In the genomic region with DNA sequence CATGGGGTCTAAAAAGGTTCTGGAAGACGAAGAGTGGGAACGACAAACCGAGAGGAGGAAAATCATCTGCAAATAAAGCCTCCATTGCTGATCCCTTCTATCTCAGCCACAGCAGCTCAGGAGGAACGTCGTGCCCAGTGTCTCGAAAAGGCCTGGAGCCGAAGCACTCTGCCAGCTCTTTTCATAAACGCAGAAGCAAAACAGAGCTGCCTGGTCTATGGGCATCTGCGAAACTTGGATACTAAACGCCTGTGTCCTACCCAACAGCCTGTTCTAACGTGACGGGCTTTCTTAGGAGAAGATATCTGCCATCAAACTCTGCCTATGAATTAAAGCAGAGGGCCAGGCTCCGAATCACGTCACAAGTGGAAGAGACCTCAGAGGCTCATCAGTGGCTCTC, we compare ENCODE assay signal across 17 cellular contexts.
A peak's percentile ranks its signal among the peaks of the same experiment; 100 is the strongest.
DNase-seq lines count a peak whose midpoint lies in the region; ATAC-seq and TF ChIP-seq lines count a peak whose summit lies in the region.
"Had no signal": no experiment of that assay in that cellular context is flagged by ENCODE, and none has a peak within 500 bp of the region (broad histone marks: within the 10 kb centered on the region; RNA-seq: fewer than 3 reads in every experiment).

No MANE protein-coding gene starts in this region.

- H3K4me3 Mint-ChIP-seq in activated naive CD4-positive, alpha-beta T cell treated with anti-CD3 and anti-CD28 coated beads for 36 hours: no peak overlapping the region
- H3K4me3 Mint-ChIP-seq in chondrocyte (ENCODE audit: unreplicated experiment) (no peak overlapping the region), nephron progenitor cell (no peak overlapping the region), type B pancreatic cell (no peak overlapping the region)
- H3K4me3 Mint-ChIP-seq: activated naive CD8-positive, alpha-beta T cell treated with anti-CD3 and anti-CD28 coated beads, Interleukin-2, amount 10 ng/mL, durations not matched to agents 7 days and 5 days; immature natural killer cell had no signal

- CTCF ChIA-PET in activated naive CD4-positive, alpha-beta T cell treated with anti-CD3 and anti-CD28 coated beads for 36 hours (lab: Charles Lee): no interaction called here

- intact Hi-C loops in activated naive CD4-positive, alpha-beta T cell treated with anti-CD3 and anti-CD28 coated beads for 36 hours (cut with micrococcal nuclease): no loop called here

- H3K9me3 Mint-ChIP-seq in activated naive CD4-positive, alpha-beta T cell treated with anti-CD3 and anti-CD28 coated beads, Interleukin-2, amount 50 U/mL, for 72 hours: no peaks in the 10 kb centered on the region
- H3K9me3 Mint-ChIP-seq in activated naive CD4-positive, alpha-beta T cell treated with anti-CD3 and anti-CD28 coated beads for 36 hours: no peaks in the 10 kb centered on the region
- no peaks in the 10 kb centered on the region for H3K9me3 Mint-ChIP-seq in chondrocyte (ENCODE audit: low read depth)
- H3K9me3 Mint-ChIP-seq in nephron progenitor cell: peaks cover 21% of the 10 kb centered on the region
- peaks cover 4% of the 10 kb centered on the region for H3K9me3 Mint-ChIP-seq in type B pancreatic cell
- H3K9me3 Mint-ChIP-seq: activated naive CD8-positive, alpha-beta T cell treated with anti-CD3 and anti-CD28 coated beads, Interleukin-2, amount 10 ng/mL, durations not matched to agents 7 days and 5 days; immature natural killer cell had no signal

- H3K36me3 Mint-ChIP-seq in activated naive CD4-positive, alpha-beta T cell treated with anti-CD3 and anti-CD28 coated beads, Interleukin-2, amount 50 U/mL, for 72 hours: peaks cover 11% of the 10 kb centered on the region in 2 donors
- peaks cover 6% of the 10 kb centered on the region for H3K36me3 Mint-ChIP-seq in activated naive CD4-positive, alpha-beta T cell treated with anti-CD3 and anti-CD28 coated beads for 36 hours (ENCODE audit: low read depth)
- H3K36me3 Mint-ChIP-seq in chondrocyte (ENCODE audit: low read depth) (peaks cover 26% of the 10 kb centered on the region), nephron progenitor cell (ENCODE audit: low read depth) (peaks cover 59% of the 10 kb centered on the region), type B pancreatic cell (peaks cover 24% of the 10 kb centered on the region)

- H3K27me3 Mint-ChIP-seq in activated naive CD4-positive, alpha-beta T cell treated with anti-CD3 and anti-CD28 coated beads for 36 hours (ENCODE audit: low read depth): no peaks in the 10 kb centered on the region
- H3K27me3 Mint-ChIP-seq in chondrocyte (ENCODE audit: low read depth) (no peaks in the 10 kb centered on the region), nephron progenitor cell (ENCODE audit: low read depth, poor library complexity) (peaks cover 3% of the 10 kb centered on the region), type B pancreatic cell (no peaks in the 10 kb centered on the region)
- H3K27me3 Mint-ChIP-seq: activated naive CD8-positive, alpha-beta T cell treated with anti-CD3 and anti-CD28 coated beads, Interleukin-2, amount 10 ng/mL, durations not matched to agents 7 days and 5 days had no signal

- no peak for ATAC-seq in activated naive CD4-positive, alpha-beta T cell treated with anti-CD3 and anti-CD28 coated beads, Interleukin-2, amount 50 U/mL, for 72 hours
- ATAC-seq in HG03039 (IDR thresholded peaks at IDR 0.05; ENCODE audit: unreplicated experiment): no peak

- TF ChIP-seq CTCF in chondrocyte (IDR thresholded peaks at IDR 0.05): no peak
- no peak for TF ChIP-seq CTCF in nephron progenitor cell (IDR thresholded peaks at IDR 0.05)
- no peak for TF ChIP-seq CTCF in type B pancreatic cell (conservative IDR thresholded peaks at IDR 0.05)

- peak overlapping the region; percentile 11 to 12 for H3K27ac Mint-ChIP-seq in activated naive CD4-positive, alpha-beta T cell treated with anti-CD3 and anti-CD28 coated beads, Interleukin-2, amount 50 U/mL, for 72 hours
- no peak overlapping the region for H3K27ac Mint-ChIP-seq in activated naive CD4-positive, alpha-beta T cell treated with anti-CD3 and anti-CD28 coated beads for 36 hours
- peak overlapping the region; percentile 17 for H3K27ac Mint-ChIP-seq in chondrocyte (ENCODE audit: unreplicated experiment)
- H3K27ac Mint-ChIP-seq in nephron progenitor cell: peak overlapping the region; percentile 70
- peak overlapping the region; percentile 1 for H3K27ac Mint-ChIP-seq in type B pancreatic cell
- H3K27ac Mint-ChIP-seq: activated naive CD8-positive, alpha-beta T cell treated with anti-CD3 and anti-CD28 coated beads, Interleukin-2, amount 10 ng/mL, durations not matched to agents 7 days and 5 days had no signal

- DNase-seq in activated naive CD4-positive, alpha-beta T cell treated with anti-CD3 and anti-CD28 coated beads, Interleukin-2, amount 50 U/mL, for 72 hours (ENCODE audit: low spot score in 2 of 2): no peak
- DNase-seq in activated naive CD4-positive, alpha-beta T cell treated with anti-CD3 and anti-CD28 coated beads for 36 hours: no peak
- DNase-seq in chondrocyte (ENCODE audit: low spot score): no peak
- no peak for DNase-seq in nephron progenitor cell
- DNase-seq in type B pancreatic cell (ENCODE audit: extremely low spot score, unreplicated experiment): no peak
- no peak for DNase-seq in SW 1271 (lab: John Stamatoyannopoulos, UW)
- no peak for DNase-seq in cortex of kidney (lab: John Stamatoyannopoulos, UW)
- DNase-seq: activated naive CD8-positive, alpha-beta T cell treated with anti-CD3 and anti-CD28 coated beads, Interleukin-2, amount 10 ng/mL, durations not matched to agents 7 days and 5 days; immature natural killer cell; KBM-7; NCI-H1436; NCI-H510A treated with DMSO at 0.1 percent for 48 hours; stimulated activated CD4-positive, alpha-beta T cell treated with anti-CD3 and anti-CD28 coated beads, Interleukin-4, amount 100 ng/mL, for 4 hours; stomach; uterus; WERI-Rb-1 had no signal

- H3K4me1 Mint-ChIP-seq in activated naive CD4-positive, alpha-beta T cell treated with anti-CD3 and anti-CD28 coated beads for 36 hours (ENCODE audit: low read depth): peaks cover 34% of the 10 kb centered on the region
- H3K4me1 Mint-ChIP-seq in chondrocyte (ENCODE audit: low read depth) (peaks cover 30% of the 10 kb centered on the region), nephron progenitor cell (peaks cover 16% of the 10 kb centered on the region), type B pancreatic cell (ENCODE audit: unreplicated experiment) (peaks cover 10% of the 10 kb centered on the region)
